8 cellular contexts compared by ENCODE assay signal in genomic region chr16:88936008-88936912, GRCh38. TPM values are rescaled to one million over a fixed set of nuclear protein-coding genes. Genes with fewer than 3 reads are reported as not detected.
A peak's percentile ranks its signal among the peaks of the same experiment; 100 is the strongest.
DNase-seq lines count a peak whose midpoint lies in the region; ATAC-seq and TF ChIP-seq lines count a peak whose summit lies in the region.
"Had no signal": no experiment of that assay in that cellular context is flagged by ENCODE, and none has a peak within 500 bp of the region (broad histone marks: within the 10 kb centered on the region; RNA-seq: fewer than 3 reads in every experiment).

No MANE protein-coding gene starts in this region.

- TF ChIP-seq EP300 in gastroesophageal sphincter (IDR thresholded peaks at IDR 0.05) = no peak

- H3K27ac Mint-ChIP-seq in stimulated activated effector memory CD8-positive, alpha-beta T cell treated with anti-CD3 and anti-CD28 coated beads, Interleukin-12 subunit alpha, Interleukin-12 subunit beta, amount 100 ng/mL, for 72 hours = no peak overlapping the region

- peak; percentile 47; the same call in 1 of the 2 replicates for TF ChIP-seq CTCF in GM12874 (IDR thresholded peaks at IDR 0.05; ENCODE audit: insufficient read depth, low read depth, low read length)
- TF ChIP-seq CTCF in gastroesophageal sphincter (IDR thresholded peaks at IDR 0.05) = no peak
- TF ChIP-seq CTCF in omental fat pad (IDR thresholded peaks at IDR 0.05) = no peak

- DNase-seq in NOMO-1 treated with DMSO at 0.1 percent for 48 hours (lab: John Stamatoyannopoulos, UW; ENCODE audit: unreplicated experiment) = peak; percentile 89
- DNase-seq in stimulated activated effector memory CD8-positive, alpha-beta T cell treated with anti-CD3 and anti-CD28 coated beads, Interleukin-12 subunit alpha, Interleukin-12 subunit beta, amount 100 ng/mL, for 72 hours (ENCODE audit: low spot score in 2 of 2) = no peak
- no peak for DNase-seq in epidermal melanocyte (ENCODE audit: insufficient read length, low spot score)
- DNase-seq in omental fat pad (ENCODE audit: low spot score) = no peak
- DNase-seq: NCI-H1436 treated with DMSO at 0.1 percent for 48 hours had no signal

- H3K9me3 ChIP-seq in gastroesophageal sphincter = no peaks in the 10 kb centered on the region

- H3K27ac ChIP-seq in gastroesophageal sphincter = peak overlapping the region in 3 of 4 donors; percentile 41 to 66 (median 57)

- ATAC-seq in gastroesophageal sphincter (peak; percentile 14), HG03045 (IDR thresholded peaks at IDR 0.05; ENCODE audit: unreplicated experiment) (no peak), omental fat pad (ENCODE audit: low FRiP score) (no peak)
- peak; percentile 29 for ATAC-seq in stimulated activated effector memory CD8-positive, alpha-beta T cell treated with anti-CD3 and anti-CD28 coated beads, Interleukin-12 subunit alpha, Interleukin-12 subunit beta, amount 100 ng/mL, for 72 hours

- WGBS in gastroesophageal sphincter (ENCODE audit: low coverage in 1 of 2), 2 donors = 13 to 30% methylated on average over 12 to 21 of the region's 38 CpGs

- no peaks in the 10 kb centered on the region for H3K9me3 Mint-ChIP-seq in stimulated activated effector memory CD8-positive, alpha-beta T cell treated with anti-CD3 and anti-CD28 coated beads, Interleukin-12 subunit alpha, Interleukin-12 subunit beta, amount 100 ng/mL, for 72 hours

- TF ChIP-seq POLR2A in gastroesophageal sphincter (IDR thresholded peaks at IDR 0.05) = no peak

- peaks cover 9% of the 10 kb centered on the region for H3K4me1 Mint-ChIP-seq in stimulated activated effector memory CD8-positive, alpha-beta T cell treated with anti-CD3 and anti-CD28 coated beads, Interleukin-12 subunit alpha, Interleukin-12 subunit beta, amount 100 ng/mL, for 72 hours

- no peak overlapping the region for H3K4me3 Mint-ChIP-seq in stimulated activated effector memory CD8-positive, alpha-beta T cell treated with anti-CD3 and anti-CD28 coated beads, Interleukin-12 subunit alpha, Interleukin-12 subunit beta, amount 100 ng/mL, for 72 hours

- no peak overlapping the region for H3K4me3 ChIP-seq in gastroesophageal sphincter

- no peaks in the 10 kb centered on the region for H3K36me3 ChIP-seq in gastroesophageal sphincter

- peaks cover 0 to 58% (median 25%) of the 10 kb centered on the region in 3 donors for H3K4me1 ChIP-seq in gastroesophageal sphincter

- H3K36me3 Mint-ChIP-seq in stimulated activated effector memory CD8-positive, alpha-beta T cell treated with anti-CD3 and anti-CD28 coated beads, Interleukin-12 subunit alpha, Interleukin-12 subunit beta, amount 100 ng/mL, for 72 hours = no peaks in the 10 kb centered on the region

- H3K27me3 ChIP-seq in gastroesophageal sphincter = peaks cover 78% of the 10 kb centered on the region

RNA-seq across cellular contexts. Expression of gene CBFA2T3, which starts 40.7 kb away (rescaled TPM):
- total RNA-seq in gastroesophageal sphincter (1 to 10 TPM; 1.4 to 5.8 (median 1.5) TPM), omental fat pad (10 to 100 TPM in 1 of 4 donors, 1 to 10 TPM in 2, under 1 TPM in 1; 0.84 to 12.6 (median 1.4) TPM)

Comparison
In these comparisons a context has a peak if more than half of its experiments do, and no peak if none do; other contexts are left out.
1. ATAC-seq: peak in gastroesophageal sphincter (single experiment) and stimulated activated effector memory CD8-positive, alpha-beta T cell treated with anti-CD3 and anti-CD28 coated beads, Interleukin-12 subunit alpha, Interleukin-12 subunit beta, amount 100 ng/mL, for 72 hours (single experiment); none in HG03045 (single experiment) and omental fat pad (single experiment).